In the genomic region with DNA sequence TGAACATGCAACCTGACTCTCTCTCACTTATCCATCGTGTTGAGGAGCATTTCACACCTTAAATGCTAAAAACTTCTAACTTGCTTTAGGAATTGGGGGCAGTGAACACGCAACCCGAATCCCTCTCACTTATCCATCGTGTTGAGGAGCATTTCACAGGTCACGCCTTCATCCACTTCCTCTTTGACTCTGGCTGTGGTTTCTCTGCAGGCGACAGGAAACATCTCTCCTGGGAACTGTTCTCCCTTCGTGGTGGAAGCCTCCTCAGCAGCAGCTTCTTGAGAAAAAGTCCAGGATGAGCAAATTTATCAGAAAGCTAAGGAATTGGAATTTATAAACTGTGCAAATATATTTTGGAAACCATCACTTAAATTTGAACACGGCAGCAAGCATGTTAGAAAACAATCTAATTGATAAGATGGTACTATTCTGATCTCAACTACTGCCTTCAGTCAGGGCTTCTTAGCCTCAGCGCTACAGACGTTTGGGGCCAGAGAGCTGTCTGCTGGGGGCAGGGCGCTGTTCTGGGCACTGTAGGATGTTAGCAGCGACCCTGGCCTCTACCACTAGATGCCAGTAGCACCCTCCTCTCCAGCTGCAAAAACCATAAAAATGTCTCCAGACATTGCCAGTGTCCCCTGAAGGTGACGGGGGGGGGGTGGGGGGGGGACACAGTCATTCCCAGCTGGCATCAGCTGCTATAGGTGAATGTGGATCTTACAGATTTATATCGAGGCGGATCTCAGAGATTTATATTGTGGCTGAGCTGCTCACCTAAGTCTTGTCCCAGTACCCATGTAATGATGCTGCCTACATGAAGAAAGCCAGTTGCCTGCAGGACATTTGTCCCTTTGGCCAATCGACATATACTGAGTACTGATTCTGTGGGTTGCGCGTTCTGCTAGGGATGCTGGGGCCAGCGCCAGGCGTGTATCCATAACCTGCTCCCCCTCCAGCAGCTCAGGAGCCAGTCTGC, we compare ENCODE assay signal across 8 cellular contexts. TPM values are rescaled to one million over a fixed set of nuclear protein-coding genes. Genes with fewer than 3 reads are reported as not detected.
DNase-seq lines count a peak whose midpoint lies in the region; ATAC-seq and TF ChIP-seq lines count a peak whose summit lies in the region.

No MANE protein-coding gene starts in this region.

- peaks cover 6% of the 10 kb centered on the region for H3K4me1 ChIP-seq in hepatocyte (ENCODE audit: insufficient read depth)
- H3K4me1 ChIP-seq in gastroesophageal sphincter, result peaks cover 0 to 25% (median 2%) of the 10 kb centered on the region in 3 donors

- H4K20me1 ChIP-seq in hepatocyte (ENCODE audit: insufficient read depth, poor library complexity, severe bottlenecking), result no peaks in the 10 kb centered on the region

- TF ChIP-seq CTCF in AG09319 (IDR thresholded peaks at IDR 0.05; ENCODE audit: low read depth, low read length), result peak; percentile 35
- TF ChIP-seq CTCF in GM12864 (IDR thresholded peaks at IDR 0.05; ENCODE audit: low read depth, low read length, missing control alignments), result peak; percentile 71
- no peak for TF ChIP-seq CTCF in WTC11 (IDR thresholded peaks at IDR 0.05)
- peak; percentile 26 for TF ChIP-seq CTCF in hepatocyte (IDR thresholded peaks at IDR 0.05; ENCODE audit: poor library complexity)
- TF ChIP-seq CTCF in gastroesophageal sphincter (IDR thresholded peaks at IDR 0.05), result peak in 1 of 4 experiments; percentile 8

- H3K27me3 ChIP-seq in hepatocyte, result peaks cover 18% of the 10 kb centered on the region
- no peaks in the 10 kb centered on the region for H3K27me3 ChIP-seq in gastroesophageal sphincter

- peaks cover 10% of the 10 kb centered on the region for H3K9me3 Mint-ChIP-seq in WTC11
- H3K9me3 Mint-ChIP-seq in stimulated activated memory B cell treated with anti-CD40 and anti-IgM and Interleukin-4, amounts not matched to agents 10 μg/mL and 1 μg/mL and 100 μg/mL, for 72 hours, result no peaks in the 10 kb centered on the region

- whole genome bisulfite sequencing in hepatocyte (ENCODE audit: low lambda C conversion rate, missing lambda C conversion rate), result 43% methylated on average over 20 of the region's 20 CpGs
- 36 to 39% methylated on average over 9 to 12 of the region's 20 CpGs for WGBS in gastroesophageal sphincter (ENCODE audit: low coverage in 1 of 2), 2 donors

- no peak for TF ChIP-seq POLR2A in gastroesophageal sphincter (IDR thresholded peaks at IDR 0.05)

- POLR2A ChIA-PET in WTC11 (lab: Charles Lee), result interaction anchor here (0.5 kb wide), 1 partner anchor 10 kb away, joined by 5 read pairs; no protein-coding TSS in a partner anchor

- no peak for TF ChIP-seq EP300 in gastroesophageal sphincter (IDR thresholded peaks at IDR 0.05)

- DNase-seq in AG09319 (ENCODE audit: extremely low read depth, low read depth) (no peak), GM12864 (ENCODE audit: low read depth) (no peak), NAMALWA (ENCODE audit: low spot score) (peak; percentile 82), WTC11 (ENCODE audit: low spot score) (peak; percentile 54), hepatocyte (ENCODE audit: low spot score) (peak; percentile 41)
- DNase-seq in effector CD4-positive, alpha-beta T cell, result no peak

- ATAC-seq in WTC11, result peak; percentile 92
- peak; percentile 67 for ATAC-seq in stimulated activated memory B cell treated with anti-CD40 and anti-IgM and Interleukin-4, amounts not matched to agents 10 μg/mL and 1 μg/mL and 100 μg/mL, for 72 hours
- ATAC-seq in gastroesophageal sphincter, result no peak

- H3K4me1 Mint-ChIP-seq in WTC11, result peaks cover 35% of the 10 kb centered on the region
- peaks cover 45% of the 10 kb centered on the region for H3K4me1 Mint-ChIP-seq in stimulated activated memory B cell treated with anti-CD40 and anti-IgM and Interleukin-4, amounts not matched to agents 10 μg/mL and 1 μg/mL and 100 μg/mL, for 72 hours

- H3K36me3 Mint-ChIP-seq in WTC11, result no peaks in the 10 kb centered on the region
- no peaks in the 10 kb centered on the region for H3K36me3 Mint-ChIP-seq in stimulated activated memory B cell treated with anti-CD40 and anti-IgM and Interleukin-4, amounts not matched to agents 10 μg/mL and 1 μg/mL and 100 μg/mL, for 72 hours

- CTCF ChIA-PET in WTC11 (lab: Charles Lee), result interaction anchor here (0.5 to 2.4 kb wide), 40 partner anchors 10 to 712 kb away, joined by 3 to 21 read pairs (median 4); partner anchors contain the start of gene RBM38

- H3K36me3 ChIP-seq in hepatocyte (replicated peaks; ENCODE audit: insufficient read depth, low read depth) (no peaks in the 10 kb centered on the region), gastroesophageal sphincter (no peaks in the 10 kb centered on the region)

- no peaks in the 10 kb centered on the region for H3K27me3 Mint-ChIP-seq in WTC11 (ENCODE audit: low read depth)
- peaks cover 14% of the 10 kb centered on the region for H3K27me3 Mint-ChIP-seq in stimulated activated memory B cell treated with anti-CD40 and anti-IgM and Interleukin-4, amounts not matched to agents 10 μg/mL and 1 μg/mL and 100 μg/mL, for 72 hours

- no peaks in the 10 kb centered on the region for H3K9me2 ChIP-seq in hepatocyte (replicated peaks; ENCODE audit: insufficient read depth)

- H3K27ac Mint-ChIP-seq in WTC11, result no peak overlapping the region
- no peak overlapping the region for H3K27ac Mint-ChIP-seq in stimulated activated memory B cell treated with anti-CD40 and anti-IgM and Interleukin-4, amounts not matched to agents 10 μg/mL and 1 μg/mL and 100 μg/mL, for 72 hours

- H3K9me3 ChIP-seq in hepatocyte (ENCODE audit: low read depth), result no peaks in the 10 kb centered on the region
- no peaks in the 10 kb centered on the region for H3K9me3 ChIP-seq in gastroesophageal sphincter

- H3K79me2 ChIP-seq in hepatocyte, result no peaks in the 10 kb centered on the region

- no peak overlapping the region for H2AFZ ChIP-seq in hepatocyte

- H3K4me2 ChIP-seq in hepatocyte, result no peak overlapping the region

- no peak overlapping the region for H3K4me3 ChIP-seq in GM12864 (ENCODE audit: low read depth, low read length)
- no peak overlapping the region for H3K4me3 ChIP-seq in hepatocyte
- no peak overlapping the region for H3K4me3 ChIP-seq in gastroesophageal sphincter

- H3K4me3 Mint-ChIP-seq in WTC11, result peak overlapping the region; percentile 26; the same call in 1 of the 2 replicates
- H3K4me3 Mint-ChIP-seq in stimulated activated memory B cell treated with anti-CD40 and anti-IgM and Interleukin-4, amounts not matched to agents 10 μg/mL and 1 μg/mL and 100 μg/mL, for 72 hours, result no peak overlapping the region

- no peak overlapping the region for H3K27ac ChIP-seq in hepatocyte
- no peak overlapping the region for H3K27ac ChIP-seq in gastroesophageal sphincter

TF ChIP-seq in WTC11, 78 proteins besides CTCF, POLR2A, EP300 and RAD21:
- TF ChIP-seq EMX1 (CRISPR knock-in tag; IDR thresholded peaks at IDR 0.05) (no peak), TP53 (CRISPR knock-in tag; IDR thresholded peaks at IDR 0.05) (no peak), ZNF219 (CRISPR knock-in tag; IDR thresholded peaks at IDR 0.05; ENCODE audit: borderline replicate concordance) (no peak), PRRX2 (CRISPR knock-in tag; IDR thresholded peaks at IDR 0.05) (no peak), SP1 (CRISPR knock-in tag; conservative IDR thresholded peaks at IDR 0.05) (no peak), NFATC4 (CRISPR knock-in tag; IDR thresholded peaks at IDR 0.05) (no peak), NFYB (CRISPR knock-in tag; conservative IDR thresholded peaks at IDR 0.05; ENCODE audit: low read depth) (no peak)
- TF ChIP-seq, protein P1, sequence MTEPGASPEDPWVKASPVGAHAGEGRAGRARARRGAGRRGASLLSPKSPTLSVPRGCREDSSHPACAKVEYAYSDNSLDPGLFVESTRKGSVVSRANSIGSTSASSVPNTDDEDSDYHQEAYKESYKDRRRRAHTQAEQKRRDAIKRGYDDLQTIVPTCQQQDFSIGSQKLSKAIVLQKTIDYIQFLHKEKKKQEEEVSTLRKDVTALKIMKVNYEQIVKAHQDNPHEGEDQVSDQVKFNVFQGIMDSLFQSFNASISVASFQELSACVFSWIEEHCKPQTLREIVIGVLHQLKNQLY (CRISPR knock-in tag; IDR thresholded peaks at IDR 0.05), result no peak
- TF ChIP-seq, protein P2, sequence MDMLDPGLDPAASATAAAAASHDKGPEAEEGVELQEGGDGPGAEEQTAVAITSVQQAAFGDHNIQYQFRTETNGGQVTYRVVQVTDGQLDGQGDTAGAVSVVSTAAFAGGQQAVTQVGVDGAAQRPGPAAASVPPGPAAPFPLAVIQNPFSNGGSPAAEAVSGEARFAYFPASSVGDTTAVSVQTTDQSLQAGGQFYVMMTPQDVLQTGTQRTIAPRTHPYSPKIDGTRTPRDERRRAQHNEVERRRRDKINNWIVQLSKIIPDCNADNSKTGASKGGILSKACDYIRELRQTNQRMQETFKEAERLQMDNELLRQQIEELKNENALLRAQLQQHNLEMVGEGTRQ (CRISPR knock-in tag; IDR thresholded peaks at IDR 0.05), result no peak

RNA-seq across cellular contexts. Expression of gene CTCFL, which starts 26.2 kb away (rescaled TPM):
- 0.70 to 2.6 TPM (median 2.4 TPM) in 3 replicates for total RNA-seq in WTC11 (2021)
- 0.12 TPM in 1 of 2 replicates, not detected in the other for total RNA-seq in hepatocyte
- polyA plus RNA-seq in hepatocyte, result not detected in 2 replicates
- total RNA-seq in gastroesophageal sphincter, result not detected

Comparison
In these comparisons a context has a peak if more than half of its experiments do, and no peak if none do; other contexts are left out.
1. DNase-seq: peak in NAMALWA (single experiment), WTC11 (single experiment) and hepatocyte (single experiment); none in AG09319 (single experiment), GM12864 (single experiment) and effector CD4-positive, alpha-beta T cell (single experiment).